1 cellular context compared by ENCODE assay signal in genomic region chr2:186592137-186592875, GRCh38.
TF ChIP-seq lines count a peak whose summit lies in the region.

No MANE protein-coding gene starts in this region.

TF ChIP-seq in H1, 55 proteins besides CTCF, POLR2A, EP300 and RAD21:
- no peak for TF ChIP-seq HDAC6 (IDR thresholded peaks at IDR 0.05; ENCODE audit: low read depth, low read length)
- no peak for TF ChIP-seq ATF3 (IDR thresholded peaks at IDR 0.05; ENCODE audit: insufficient read depth, low read depth, low read length)
